2 cellular contexts compared by ENCODE assay signal in genomic region chr6:70270287-70271005, GRCh38.
TF ChIP-seq lines count a peak whose summit lies in the region.

No MANE protein-coding gene starts in this region.

TF ChIP-seq in WTC11, 78 proteins besides CTCF, POLR2A, EP300 and RAD21 (continued from another document and continues in another):
- TF ChIP-seq ETV6 (CRISPR knock-in tag; IDR thresholded peaks at IDR 0.05) = no peak
- no peak for TF ChIP-seq HMGA2 (CRISPR knock-in tag; IDR thresholded peaks at IDR 0.05)
- TF ChIP-seq PREB (CRISPR knock-in tag; IDR thresholded peaks at IDR 0.05; ENCODE audit: borderline replicate concordance) = no peak
- no peak for TF ChIP-seq ZNF425 (CRISPR knock-in tag; conservative IDR thresholded peaks at IDR 0.05)
- TF ChIP-seq GTF2I (CRISPR knock-in tag; conservative IDR thresholded peaks at IDR 0.05) = no peak
- no peak for TF ChIP-seq USF2 (CRISPR knock-in tag; IDR thresholded peaks at IDR 0.05)
- TF ChIP-seq ZNF219 (CRISPR knock-in tag; IDR thresholded peaks at IDR 0.05; ENCODE audit: borderline replicate concordance) = no peak
- TF ChIP-seq RELA (CRISPR knock-in tag; IDR thresholded peaks at IDR 0.05; ENCODE audit: borderline replicate concordance) = no peak
- TF ChIP-seq ZNF532 (CRISPR knock-in tag; IDR thresholded peaks at IDR 0.05; ENCODE audit: borderline replicate concordance) = no peak
- TF ChIP-seq NFYB (CRISPR knock-in tag; conservative IDR thresholded peaks at IDR 0.05; ENCODE audit: low read depth) = no peak
- no peak for TF ChIP-seq ZNF281 (CRISPR knock-in tag; IDR thresholded peaks at IDR 0.05)

TF ChIP-seq in SK-N-SH, 30 proteins besides CTCF, POLR2A, EP300 and RAD21 (continued from another document):
- TF ChIP-seq USF1 (IDR thresholded peaks at IDR 0.05; ENCODE audit: borderline replicate concordance, low read depth) = no peak
- no peak for TF ChIP-seq PBX3 (IDR thresholded peaks at IDR 0.05)
- no peak for TF ChIP-seq ELF1 (IDR thresholded peaks at IDR 0.05)
- TF ChIP-seq TEAD4 (IDR thresholded peaks at IDR 0.05; ENCODE audit: borderline replicate concordance, insufficient read depth) = no peak
- no peak for TF ChIP-seq IRF3 (IDR thresholded peaks at IDR 0.05; ENCODE audit: low read depth, low read length)
- TF ChIP-seq SMC3 (IDR thresholded peaks at IDR 0.05; ENCODE audit: low read depth, low read length) = no peak
- no peak for TF ChIP-seq MEF2A (IDR thresholded peaks at IDR 0.05; ENCODE audit: borderline replicate concordance, low read depth)
